In genomic region chr7:15140431-15140830, GRCh38 we compare ENCODE assay signal across 29 cellular contexts.
"Had no signal": no experiment of that assay in that cellular context is flagged by ENCODE, and none has a peak within 500 bp of the region (broad histone marks: within the 10 kb centered on the region; RNA-seq: fewer than 3 reads in every experiment).

No MANE protein-coding gene starts in this region.

- H3K36me3 ChIP-seq: neural progenitor cell, ovary, right lobe of liver, sigmoid colon, stomach, thoracic aorta, thyroid gland, tibial nerve, upper lobe of left lung, vagina had no signal

- H3K9ac ChIP-seq: neural progenitor cell, parathyroid adenoma had no signal

- H3K4me1 ChIP-seq: neural progenitor cell, parathyroid adenoma, psoas muscle, right lobe of liver, sigmoid colon, stomach, thyroid gland, tibial nerve, upper lobe of left lung, vagina had no signal

- H3K27ac Mint-ChIP-seq: natural killer cell; nephron; neural progenitor cell; progenitor cell of endocrine pancreas; stimulated activated effector memory CD8-positive, alpha-beta T cell treated with anti-CD3 and anti-CD28 coated beads, Interleukin-12 subunit alpha, Interleukin-12 subunit beta, amount 100 ng/mL, for 72 hours; stimulated activated naive B cell treated with anti-CD40 and anti-IgM and Interleukin-4, amounts not matched to agents 10 μg/mL and 1 μg/mL and 100 μg/mL, for 72 hours; stimulated activated naive CD8-positive, alpha-beta T cell treated with anti-CD3 and anti-CD28 coated beads, Interleukin-15, Interleukin-2, amounts not matched to agents 100 ng/mL and 50 ng/mL, for 24 hours had no signal

- H3K27me3 Mint-ChIP-seq: progenitor cell of endocrine pancreas; stimulated activated naive B cell treated with anti-CD40 and anti-IgM and Interleukin-4, amounts not matched to agents 10 μg/mL and 1 μg/mL and 100 μg/mL, for 72 hours; stimulated activated naive CD8-positive, alpha-beta T cell treated with anti-CD3 and anti-CD28 coated beads, Interleukin-15, Interleukin-2, amounts not matched to agents 100 ng/mL and 50 ng/mL, for 24 hours had no signal

- H3K4me3 Mint-ChIP-seq: natural killer cell; nephron; neural progenitor cell; stimulated activated effector memory CD8-positive, alpha-beta T cell treated with anti-CD3 and anti-CD28 coated beads, Interleukin-12 subunit alpha, Interleukin-12 subunit beta, amount 100 ng/mL, for 72 hours; stimulated activated naive B cell treated with anti-CD40 and anti-IgM and Interleukin-4, amounts not matched to agents 10 μg/mL and 1 μg/mL and 100 μg/mL, for 72 hours; stimulated activated naive CD8-positive, alpha-beta T cell treated with anti-CD3 and anti-CD28 coated beads, Interleukin-15, Interleukin-2, amounts not matched to agents 100 ng/mL and 50 ng/mL, for 24 hours had no signal

- H3K36me3 Mint-ChIP-seq: natural killer cell; neural progenitor cell; stimulated activated effector memory CD8-positive, alpha-beta T cell treated with anti-CD3 and anti-CD28 coated beads, Interleukin-12 subunit alpha, Interleukin-12 subunit beta, amount 100 ng/mL, for 72 hours; stimulated activated naive B cell treated with anti-CD40 and anti-IgM and Interleukin-4, amounts not matched to agents 10 μg/mL and 1 μg/mL and 100 μg/mL, for 72 hours had no signal

- H2AFZ ChIP-seq: neural progenitor cell, parathyroid adenoma had no signal

- H3K4me1 Mint-ChIP-seq: natural killer cell; nephron; neural progenitor cell; stimulated activated effector memory CD8-positive, alpha-beta T cell treated with anti-CD3 and anti-CD28 coated beads, Interleukin-12 subunit alpha, Interleukin-12 subunit beta, amount 100 ng/mL, for 72 hours; stimulated activated naive B cell treated with anti-CD40 and anti-IgM and Interleukin-4, amounts not matched to agents 10 μg/mL and 1 μg/mL and 100 μg/mL, for 72 hours had no signal

- H3K4me2 ChIP-seq: neural progenitor cell had no signal

- H3K79me2 ChIP-seq: parathyroid adenoma had no signal

- H3K27ac ChIP-seq: neural progenitor cell, ovary, parathyroid adenoma, psoas muscle, right lobe of liver, sigmoid colon, stomach, thoracic aorta, thyroid gland, tibial nerve, upper lobe of left lung, vagina had no signal

- FAIRE-seq: small intestine, urothelium cell line had no signal

- H3K4me3 ChIP-seq: neural progenitor cell, ovary, psoas muscle, right lobe of liver, sigmoid colon, stomach, thoracic aorta, thyroid gland, tibial nerve, upper lobe of left lung, vagina had no signal

- H3K9me3 Mint-ChIP-seq: nephron, neural progenitor cell had no signal

- H3K27me3 ChIP-seq: neural progenitor cell, ovary, right lobe of liver, sigmoid colon, stomach, thyroid gland, tibial nerve, upper lobe of left lung, vagina had no signal

- ATAC-seq: natural killer cell; psoas muscle; right cardiac atrium; right lobe of liver; stimulated activated effector memory CD8-positive, alpha-beta T cell treated with anti-CD3 and anti-CD28 coated beads, Interleukin-12 subunit alpha, Interleukin-12 subunit beta, amount 100 ng/mL, for 72 hours; stimulated activated naive B cell treated with anti-CD40 and anti-IgM and Interleukin-4, amounts not matched to agents 10 μg/mL and 1 μg/mL and 100 μg/mL, for 72 hours had no signal

- DNase-seq: natural killer cell; occipital lobe; ovary; posterior cingulate gyrus; psoas muscle; right cardiac atrium; right lobe of liver; sigmoid colon; small intestine; stimulated activated CD4-positive, alpha-beta T cell treated with anti-CD3 and anti-CD28 coated beads, Interleukin-15, amount 100 ng/mL, for 24 hours; stimulated activated CD4-positive, alpha-beta T cell treated with anti-CD3 and anti-CD28 coated beads, Interleukin-2, amount 100 ng/mL, for 24 hours; stimulated activated CD4-positive, alpha-beta T cell treated with anti-CD3 and anti-CD28 coated beads, Interleukin-2, amount 100 ng/mL, for 48 hours; stimulated activated CD4-positive, alpha-beta T cell treated with anti-CD3 and anti-CD28 coated beads, Interleukin-4, amount 100 ng/mL, for 24 hours; stimulated activated naive B cell treated with anti-CD40 and anti-IgM and Interleukin-4, amounts not matched to agents 10 μg/mL and 1 μg/mL and 100 μg/mL, for 72 hours; stimulated activated naive CD4-positive, alpha-beta T cell treated with Interleukin-2 at 50 U/mL for 16 hours; stomach; thyroid gland; trophoblast cell; upper lobe of left lung had no signal

- H3K9me3 ChIP-seq: ovary, psoas muscle, right lobe of liver, sigmoid colon, stomach, thoracic aorta, thyroid gland, tibial nerve, upper lobe of left lung, vagina had no signal
